ENCODE assay signal across 8 cellular contexts in genomic region chr1:47333922-47334764, GRCh38. TPM values are rescaled to one million over a fixed set of nuclear protein-coding genes. Genes with fewer than 3 reads are reported as not detected.
DNase-seq lines count a peak whose midpoint lies in the region; ATAC-seq and TF ChIP-seq lines count a peak whose summit lies in the region.

No MANE protein-coding gene starts in this region.

- H3K36me3 Mint-ChIP-seq in nephron progenitor cell (ENCODE audit: low read depth): peaks cover 8% of the 10 kb centered on the region

- DNase-seq in DMS79 treated with DMSO at 0.1 percent for 48 hours (lab: John Stamatoyannopoulos, UW) (peak; percentile 83), HUDEP-2 (lab: John Stamatoyannopoulos, UW; ENCODE audit: unreplicated experiment in 76 of 76) (peak in 68 of 76 experiments; percentile 15 to 79 (median 54)), fibroblast of pulmonary artery (ENCODE audit: low read depth) (peak; percentile 72), nephron progenitor cell (peak; percentile 77)
- peak; percentile 27 to 58 for DNase-seq in activated T-helper 1 cell treated with anti-CD3 and anti-CD28 coated beads, Interleukin-2, amount 50 U/mL, for 16 hours (ENCODE audit: low read depth in 1 of 2, low spot score in 1 of 2)
- DNase-seq in stimulated activated naive CD8-positive, alpha-beta T cell treated with anti-CD3 and anti-CD28 coated beads, Interleukin-15, amount 100 ng/mL, for 72 hours: peak; percentile 76 to 82

- H3K4me3 Mint-ChIP-seq in nephron progenitor cell: peak overlapping the region; percentile 95
- peak overlapping the region in 1 of 2 donors; percentile 92 for H3K4me3 Mint-ChIP-seq in stimulated activated naive CD8-positive, alpha-beta T cell treated with anti-CD3 and anti-CD28 coated beads, Interleukin-15, amount 100 ng/mL, for 72 hours

- peak overlapping the region; percentile 98 for H3K27ac Mint-ChIP-seq in nephron progenitor cell
- peak overlapping the region; percentile 98 for H3K27ac Mint-ChIP-seq in stimulated activated naive CD8-positive, alpha-beta T cell treated with anti-CD3 and anti-CD28 coated beads, Interleukin-15, amount 100 ng/mL, for 72 hours

- no peaks in the 10 kb centered on the region for H3K9me3 Mint-ChIP-seq in nephron progenitor cell
- no peaks in the 10 kb centered on the region for H3K9me3 Mint-ChIP-seq in stimulated activated naive CD8-positive, alpha-beta T cell treated with anti-CD3 and anti-CD28 coated beads, Interleukin-15, amount 100 ng/mL, for 72 hours

- ATAC-seq in GM21423 (IDR thresholded peaks at IDR 0.05; ENCODE audit: unreplicated experiment): peak; percentile 86
- peak; percentile 93 for ATAC-seq in stimulated activated naive CD8-positive, alpha-beta T cell treated with anti-CD3 and anti-CD28 coated beads, Interleukin-15, amount 100 ng/mL, for 72 hours

- H3K27me3 Mint-ChIP-seq in nephron progenitor cell (ENCODE audit: low read depth, poor library complexity): peaks cover 6% of the 10 kb centered on the region
- H3K27me3 Mint-ChIP-seq in stimulated activated naive CD8-positive, alpha-beta T cell treated with anti-CD3 and anti-CD28 coated beads, Interleukin-15, amount 100 ng/mL, for 72 hours: no peaks in the 10 kb centered on the region

- peak overlapping the region; percentile 94 for H3K4me3 ChIP-seq in fibroblast of pulmonary artery (replicated peaks; ENCODE audit: low read depth, low read length)

- TF ChIP-seq CTCF in fibroblast of pulmonary artery (IDR thresholded peaks at IDR 0.05; ENCODE audit: low read length, missing control alignments): peak; percentile 10
- TF ChIP-seq CTCF in nephron progenitor cell (IDR thresholded peaks at IDR 0.05): no peak

- H3K4me1 Mint-ChIP-seq in nephron progenitor cell: peaks cover 21% of the 10 kb centered on the region
- H3K4me1 Mint-ChIP-seq in stimulated activated naive CD8-positive, alpha-beta T cell treated with anti-CD3 and anti-CD28 coated beads, Interleukin-15, amount 100 ng/mL, for 72 hours: peaks cover 30% of the 10 kb centered on the region

TF ChIP-seq in PFSK-1, 5 proteins besides CTCF, POLR2A, EP300 and RAD21:
- peak; percentile 2 for TF ChIP-seq FOXP2 (optimal IDR thresholded peaks at IDR 0.05; ENCODE audit: borderline replicate concordance, extremely low read depth, extremely low read length, insufficient read depth)
- 0 out of 2 replicates have a peak, but pooled peaks have one; percentile 41 for TF ChIP-seq POLR2AphosphoS5 (IDR thresholded peaks at IDR 0.05; ENCODE audit: low read depth, low read length)
- TF ChIP-seq REST (IDR thresholded peaks at IDR 0.05; ENCODE audit: insufficient read depth in 1 of 2, low read depth in 2 of 2, low read length in 2 of 2): no peak
- TF ChIP-seq SIN3A (IDR thresholded peaks at IDR 0.05; ENCODE audit: borderline replicate concordance, insufficient read depth, low read length): no peak
- peak; percentile 20; the same call in 1 of the 2 replicates for TF ChIP-seq TAF1 (IDR thresholded peaks at IDR 0.05; ENCODE audit: borderline replicate concordance, insufficient read depth, low read length)
TF ChIP-seq in PFSK-1: peak in this region for 3.

RNA-seq across cellular contexts. Expression of gene CMPK1, which starts 0.6 kb away (rescaled TPM):
- polyA plus RNA-seq in PFSK-1 (2012; ENCODE audit: insufficient read length, low read depth): 63.5 TPM

RNA-seq across cellular contexts. Expression of gene STIL, which starts 20.2 kb away (rescaled TPM):
- 2.4 TPM for polyA plus RNA-seq in PFSK-1 (2012; ENCODE audit: insufficient read length, low read depth)

Comparison
In these comparisons a context has a peak if more than half of its experiments do, and no peak if none do; other contexts are left out.
1. Peak in every context shown above with its lines: DNase-seq, ATAC-seq and H3K4me3 ChIP-seq.